ENCODE assay signal across 24 cellular contexts in the genomic region with DNA sequence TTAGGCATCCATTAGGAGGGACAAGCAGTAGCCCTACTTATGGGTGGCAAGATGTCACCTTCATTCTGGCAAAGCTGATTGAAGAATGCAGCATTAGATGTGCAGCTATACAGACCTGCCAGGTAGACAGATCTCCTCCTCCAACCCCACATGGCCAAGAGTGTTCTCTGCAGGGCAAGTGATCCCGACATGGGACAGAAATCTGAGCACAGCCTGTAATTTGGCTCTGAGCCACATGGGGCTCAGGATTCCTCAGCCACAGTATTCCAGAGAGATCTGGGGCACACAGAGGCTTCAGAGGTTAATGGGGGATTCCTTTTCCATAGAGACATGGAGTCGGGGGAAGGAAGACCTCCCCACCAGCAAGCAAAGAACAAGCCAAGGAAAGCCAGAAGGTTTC. TPM values are rescaled to one million over a fixed set of nuclear protein-coding genes. Genes with fewer than 3 reads are reported as not detected.
"Had no signal": no experiment of that assay in that cellular context is flagged by ENCODE, and none has a peak within 500 bp of the region (broad histone marks: within the 10 kb centered on the region; RNA-seq: fewer than 3 reads in every experiment).

No MANE protein-coding gene starts in this region.

- H3K4me3 ChIP-seq: gastrocnemius medialis, psoas muscle, smooth muscle cell, suprapubic skin, tibial artery had no signal

- H3K4me2 ChIP-seq: smooth muscle cell had no signal

- H3K27me3 ChIP-seq: gastrocnemius medialis, suprapubic skin, tibial artery had no signal

- H3K79me2 ChIP-seq: parathyroid adenoma had no signal

- H3K9ac ChIP-seq: parathyroid adenoma had no signal

- H3K36me3 ChIP-seq: gastrocnemius medialis, suprapubic skin, tibial artery had no signal

- H3K4me1 ChIP-seq: gastrocnemius medialis, parathyroid adenoma, psoas muscle had no signal

- DNase-seq: activated CD4-positive, alpha-beta memory T cell treated with anti-CD3 and anti-CD28 coated beads, Interleukin-2, amount 10 ng/mL, durations not matched to agents 7 days and 5 days; activated CD4-positive, alpha-beta T cell treated with anti-CD3 and anti-CD28 coated beads for 1 hour; activated CD4-positive, alpha-beta T cell treated with anti-CD3 and anti-CD28 coated beads, Interleukin-2, amount 10 ng/mL, durations not matched to agents 7 days and 5 days; activated T-cell treated with anti-CD3 and anti-CD28 coated beads, Interleukin-2, amount 50 U/mL, for 48 hours; effector memory CD4-positive, alpha-beta T cell; erythroblast; gastrocnemius medialis; glutamatergic neuron; kidney; left colon; mammary epithelial cell; midbrain; naive thymus-derived CD8-positive, alpha-beta T cell; occipital lobe; psoas muscle; stimulated activated CD4-positive, alpha-beta T cell treated with anti-CD3 and anti-CD28 coated beads, Interleukin-15, amount 100 ng/mL, for 24 hours; stimulated activated CD4-positive, alpha-beta T cell treated with anti-CD3 and anti-CD28 coated beads, Interleukin-2, amount 100 ng/mL, for 24 hours; stimulated activated naive CD4-positive, alpha-beta T cell; T-helper 2 cell; tibial artery had no signal

- ATAC-seq: activated naive CD4-positive, alpha-beta T cell treated with anti-CD3 and anti-CD28 coated beads, Interleukin-2, amount 50 U/mL, for 72 hours; gastrocnemius medialis; left colon; naive thymus-derived CD8-positive, alpha-beta T cell; psoas muscle had no signal

- H3K27ac ChIP-seq: gastrocnemius medialis, parathyroid adenoma, psoas muscle, suprapubic skin, tibial artery had no signal

RNA-seq across cellular contexts. Expression of a gene that starts 58.7 kb away (rescaled TPM):
- polyA plus RNA-seq: mammary epithelial cell had no signal
